Comparison of ENCODE assay signal across 18 cellular contexts in the genomic region with DNA sequence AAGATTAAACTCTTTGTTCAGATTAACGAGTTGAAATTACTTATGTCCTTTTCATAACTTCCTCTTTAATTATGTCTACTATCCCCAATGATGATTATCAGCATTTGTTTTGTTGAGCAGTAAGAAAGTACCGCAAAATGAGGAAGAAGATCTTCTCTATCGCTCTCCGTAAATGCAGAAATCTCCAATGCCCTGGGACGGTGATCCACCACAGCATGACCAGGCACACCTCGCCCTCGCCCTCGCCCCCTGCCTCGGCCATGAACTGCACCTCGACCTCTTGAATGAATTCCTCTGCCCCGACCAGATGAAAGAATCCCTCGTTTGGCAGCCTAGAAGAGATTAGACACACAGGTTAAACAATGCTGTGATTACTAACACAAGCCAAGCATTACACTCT.
DNase-seq lines count a peak whose midpoint lies in the region; ATAC-seq and TF ChIP-seq lines count a peak whose summit lies in the region.
"Had no signal": no experiment of that assay in that cellular context is flagged by ENCODE, and none has a peak within 500 bp of the region (broad histone marks: within the 10 kb centered on the region; RNA-seq: fewer than 3 reads in every experiment).

No MANE protein-coding gene starts in this region.

- H3K4me1 ChIP-seq in GM23338 (ENCODE audit: insufficient read depth) = no peaks in the 10 kb centered on the region
- no peaks in the 10 kb centered on the region for H3K4me1 ChIP-seq in naive thymus-derived CD4-positive, alpha-beta T cell (ENCODE audit: control insufficient read depth in 2 of 2, insufficient read depth in 2 of 2, low read length in 2 of 2)
- H3K4me1 ChIP-seq: body of pancreas, parathyroid adenoma, right lobe of liver had no signal

- POLR2A ChIA-PET in WTC11 (lab: Charles Lee) = no interaction called here
- POLR2A ChIA-PET in naive thymus-derived CD4-positive, alpha-beta T cell (lab: Charles Lee) = no interaction called here

- H3K4me2 ChIP-seq in GM23338 = no peak overlapping the region

- H3K79me2 ChIP-seq in GM23338 (replicated peaks; ENCODE audit: insufficient read depth) = no peaks in the 10 kb centered on the region
- H3K79me2 ChIP-seq: parathyroid adenoma had no signal

- no peaks in the 10 kb centered on the region for H3K9me3 ChIP-seq in naive thymus-derived CD4-positive, alpha-beta T cell (ENCODE audit: control insufficient read depth in 2 of 3, low read length in 3 of 3)
- H3K9me3 ChIP-seq: body of pancreas, right lobe of liver had no signal

- no peaks in the 10 kb centered on the region for H3K27me3 Mint-ChIP-seq in CD14-positive monocyte (ENCODE audit: low read depth in 3 of 3)
- H3K27me3 Mint-ChIP-seq in GM23338 (ENCODE audit: insufficient read depth, low read depth, poor library complexity) = no peaks in the 10 kb centered on the region
- no peaks in the 10 kb centered on the region for H3K27me3 Mint-ChIP-seq in WTC11 (ENCODE audit: low read depth)
- no peaks in the 10 kb centered on the region for H3K27me3 Mint-ChIP-seq in naive thymus-derived CD4-positive, alpha-beta T cell
- H3K27me3 Mint-ChIP-seq: CD4-positive, CD25-positive, alpha-beta regulatory T cell had no signal

- H3K4me3 ChIP-seq in GM23338 = no peak overlapping the region
- H3K4me3 ChIP-seq in naive thymus-derived CD4-positive, alpha-beta T cell (ENCODE audit: low read length) = no peak overlapping the region
- no peak overlapping the region for H3K4me3 ChIP-seq in H7 (ENCODE audit: insufficient read depth, low read depth, low read length)
- H3K4me3 ChIP-seq: body of pancreas, K562, right lobe of liver had no signal

- TF ChIP-seq CTCF in CD14-positive monocyte (IDR thresholded peaks at IDR 0.05) (no peak), GM23338 (conservative IDR thresholded peaks at IDR 0.05; ENCODE audit: low read depth in 2 of 2) (no peak), WTC11 (IDR thresholded peaks at IDR 0.05) (no peak)

- H3K36me3 ChIP-seq in GM23338 (ENCODE audit: insufficient read depth) (peaks cover 26% of the 10 kb centered on the region; the same call in 1 of the 2 replicates), H7 (replicated peaks; ENCODE audit: control insufficient read depth, insufficient read depth, low read length) (peaks cover 6% of the 10 kb centered on the region)
- peaks cover 20 to 65% (median 33%) of the 10 kb centered on the region in 3 experiments for H3K36me3 ChIP-seq in naive thymus-derived CD4-positive, alpha-beta T cell (ENCODE audit: control insufficient read depth in 2 of 3, insufficient read depth in 3 of 3, low read length in 3 of 3)

- H3K36me3 Mint-ChIP-seq in CD14-positive monocyte (peaks cover 83 to 89% of the 10 kb centered on the region in 2 donors), GM23338 (ENCODE audit: low read depth) (peaks cover 76% of the 10 kb centered on the region), WTC11 (peaks cover 78% of the 10 kb centered on the region)
- H3K36me3 Mint-ChIP-seq in naive thymus-derived CD4-positive, alpha-beta T cell = peaks cover 12 to 72% (median 57%) of the 10 kb centered on the region in 5 donors

- no peak overlapping the region for H3K4me3 Mint-ChIP-seq in CD14-positive monocyte
- no peak overlapping the region for H3K4me3 Mint-ChIP-seq in GM23338
- no peak overlapping the region for H3K4me3 Mint-ChIP-seq in WTC11
- H3K4me3 Mint-ChIP-seq in naive thymus-derived CD4-positive, alpha-beta T cell = no peak overlapping the region
- H3K4me3 Mint-ChIP-seq: CD4-positive, CD25-positive, alpha-beta regulatory T cell; nephron had no signal

- H3K27ac ChIP-seq in GM23338 (ENCODE audit: low read depth) = no peak overlapping the region
- no peak overlapping the region for H3K27ac ChIP-seq in naive thymus-derived CD4-positive, alpha-beta T cell (ENCODE audit: low read depth, low read length)
- H3K27ac ChIP-seq: body of pancreas, parathyroid adenoma, right lobe of liver had no signal

- ATAC-seq in GM23338 = no peak; the same call in 2 of the 3 replicates
- ATAC-seq in WTC11 = no peak
- peak; percentile 67 for ATAC-seq in naive thymus-derived CD4-positive, alpha-beta T cell
- ATAC-seq: body of pancreas, K562 had no signal

- H3K27ac Mint-ChIP-seq in CD14-positive monocyte (peak overlapping the region in 6 of 7 donors; percentile 18 to 89 (median 52)), GM23338 (0 out of 2 replicates have a peak overlapping the region, but pooled peaks have one; percentile 63), WTC11 (peak overlapping the region; percentile 79)
- peak overlapping the region in 3 of 9 donors; percentile 28 to 57 (median 37) for H3K27ac Mint-ChIP-seq in naive thymus-derived CD4-positive, alpha-beta T cell
- H3K27ac Mint-ChIP-seq: CD4-positive, CD25-positive, alpha-beta regulatory T cell; nephron had no signal

- CTCF ChIA-PET in WTC11 (lab: Charles Lee) = no interaction called here
- CTCF ChIA-PET in naive thymus-derived CD4-positive, alpha-beta T cell (lab: Charles Lee) = no interaction called here

- no peak overlapping the region for H2AFZ ChIP-seq in GM23338
- H2AFZ ChIP-seq: parathyroid adenoma had no signal

- H3K9me2 ChIP-seq in GM23338 (ENCODE audit: insufficient read depth) = no peaks in the 10 kb centered on the region

- no peaks in the 10 kb centered on the region for H4K20me1 ChIP-seq in GM23338 (replicated peaks; ENCODE audit: insufficient read depth)

- H3K4me1 Mint-ChIP-seq in CD14-positive monocyte (no peaks in the 10 kb centered on the region), GM23338 (no peaks in the 10 kb centered on the region), WTC11 (no peaks in the 10 kb centered on the region)
- H3K4me1 Mint-ChIP-seq in naive thymus-derived CD4-positive, alpha-beta T cell = peaks cover 4 to 10% (median 9%) of the 10 kb centered on the region in 7 donors
- H3K4me1 Mint-ChIP-seq: nephron had no signal

- DNase-seq in CD14-positive monocyte (ENCODE audit: low spot score) (no peak), GM23338 (ENCODE audit: low spot score) (no peak), WTC11 (ENCODE audit: low spot score) (no peak), H7 (no peak)
- no peak for DNase-seq in naive thymus-derived CD4-positive, alpha-beta T cell
- no peak for DNase-seq in effector CD8-positive, alpha-beta T cell (lab: John Stamatoyannopoulos, UW)
- no peak for DNase-seq in activated effector memory CD4-positive, alpha-beta T cell treated with anti-CD3 and anti-CD28 coated beads, Interleukin-2, amount 50 U/mL, for 16 hours
- DNase-seq: activated CD8-positive, alpha-beta memory T cell treated with anti-CD3 and anti-CD28 coated beads for 24 hours; body of pancreas; CD4-positive, CD25-positive, alpha-beta regulatory T cell; DMS153; NCI-H1694 treated with DMSO at 0.1 percent for 48 hours; NCI-H526; right lobe of liver; stimulated activated CD8-positive, alpha-beta memory T cell treated with anti-CD3 and anti-CD28 coated beads, Interleukin-4, amount 100 ng/mL, for 48 hours had no signal

- H3K9me3 Mint-ChIP-seq in CD14-positive monocyte (no peaks in the 10 kb centered on the region), GM23338 (no peaks in the 10 kb centered on the region), WTC11 (no peaks in the 10 kb centered on the region)
- no peaks in the 10 kb centered on the region for H3K9me3 Mint-ChIP-seq in naive thymus-derived CD4-positive, alpha-beta T cell
- H3K9me3 Mint-ChIP-seq: CD4-positive, CD25-positive, alpha-beta regulatory T cell; nephron had no signal

- intact Hi-C loops in CD14-positive monocyte (cut with micrococcal nuclease) = no loop called here
- intact Hi-C loops in naive thymus-derived CD4-positive, alpha-beta T cell (cut with micrococcal nuclease) = no loop called here

- H3K27me3 ChIP-seq in GM23338 (ENCODE audit: insufficient read depth) (no peaks in the 10 kb centered on the region), H7 (ENCODE audit: control insufficient read depth, insufficient read depth, low read length) (no peaks in the 10 kb centered on the region)
- no peaks in the 10 kb centered on the region for H3K27me3 ChIP-seq in naive thymus-derived CD4-positive, alpha-beta T cell (ENCODE audit: control insufficient read depth in 2 of 2, insufficient read depth in 2 of 2, low read length in 2 of 2)
- H3K27me3 ChIP-seq: body of pancreas, right lobe of liver had no signal

- no peaks in the 10 kb centered on the region for H3F3A ChIP-seq in GM23338 (replicated peaks; ENCODE audit: low read depth)

TF ChIP-seq in WTC11, 78 proteins besides CTCF, POLR2A, EP300 and RAD21 (continues in another document):
- TF ChIP-seq, protein P1, sequence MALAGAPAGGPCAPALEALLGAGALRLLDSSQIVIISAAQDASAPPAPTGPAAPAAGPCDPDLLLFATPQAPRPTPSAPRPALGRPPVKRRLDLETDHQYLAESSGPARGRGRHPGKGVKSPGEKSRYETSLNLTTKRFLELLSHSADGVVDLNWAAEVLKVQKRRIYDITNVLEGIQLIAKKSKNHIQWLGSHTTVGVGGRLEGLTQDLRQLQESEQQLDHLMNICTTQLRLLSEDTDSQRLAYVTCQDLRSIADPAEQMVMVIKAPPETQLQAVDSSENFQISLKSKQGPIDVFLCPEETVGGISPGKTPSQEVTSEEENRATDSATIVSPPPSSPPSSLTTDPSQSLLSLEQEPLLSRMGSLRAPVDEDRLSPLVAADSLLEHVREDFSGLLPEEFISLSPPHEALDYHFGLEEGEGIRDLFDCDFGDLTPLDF (CRISPR knock-in tag; IDR thresholded peaks at IDR 0.05) = no peak
- TF ChIP-seq JUN (CRISPR knock-in tag; IDR thresholded peaks at IDR 0.05) = no peak
- TF ChIP-seq ZNF423 (CRISPR knock-in tag; IDR thresholded peaks at IDR 0.05) = no peak
- TF ChIP-seq NFATC4 (CRISPR knock-in tag; IDR thresholded peaks at IDR 0.05) = no peak
- TF ChIP-seq NR2C2 (CRISPR knock-in tag; IDR thresholded peaks at IDR 0.05) = no peak
- TF ChIP-seq ZNF263 (CRISPR knock-in tag; IDR thresholded peaks at IDR 0.05; ENCODE audit: low read depth) = no peak
- no peak for TF ChIP-seq FOXJ3 (CRISPR knock-in tag; IDR thresholded peaks at IDR 0.05; ENCODE audit: borderline replicate concordance)
- TF ChIP-seq JAZF1 (CRISPR knock-in tag; IDR thresholded peaks at IDR 0.05) = no peak
- no peak for TF ChIP-seq ESRRA (CRISPR knock-in tag; IDR thresholded peaks at IDR 0.05; ENCODE audit: borderline replicate concordance)
- no peak for TF ChIP-seq MYBL2 (CRISPR knock-in tag; IDR thresholded peaks at IDR 0.05)
- no peak for TF ChIP-seq SP1 (CRISPR knock-in tag; conservative IDR thresholded peaks at IDR 0.05)
- no peak for TF ChIP-seq NFE2L1 (CRISPR knock-in tag; IDR thresholded peaks at IDR 0.05)
- TF ChIP-seq ATF1 (CRISPR knock-in tag; IDR thresholded peaks at IDR 0.05) = no peak
